Comparison of ENCODE assay signal across 27 cellular contexts in the genomic region with DNA sequence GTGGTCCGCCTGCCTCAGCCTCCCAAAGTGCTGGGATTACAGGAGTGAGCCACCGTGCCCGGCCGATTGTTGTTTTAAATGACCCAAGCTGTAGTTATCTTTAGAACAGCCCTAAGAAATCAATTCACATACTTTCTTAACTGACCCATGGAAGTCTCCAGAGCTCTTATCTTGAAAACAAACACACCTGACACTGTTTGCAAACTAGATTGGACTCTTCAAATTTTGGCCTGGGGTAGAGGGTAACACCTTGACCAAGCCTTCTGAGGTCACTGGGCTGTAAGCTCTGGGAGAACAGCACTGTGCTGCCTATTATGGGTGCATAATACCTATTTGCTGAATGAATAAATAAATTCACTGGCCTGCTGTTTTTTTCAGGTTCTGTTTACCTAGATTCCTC.
"Had no signal": no experiment of that assay in that cellular context is flagged by ENCODE, and none has a peak within 500 bp of the region (broad histone marks: within the 10 kb centered on the region; RNA-seq: fewer than 3 reads in every experiment).

No MANE protein-coding gene starts in this region.

- H3K4me3 Mint-ChIP-seq: memory B cell; naive thymus-derived CD8-positive, alpha-beta T cell; nephron progenitor cell; neural progenitor cell; stimulated activated effector memory CD8-positive, alpha-beta T cell treated with anti-CD3 and anti-CD28 coated beads, Interleukin-12 subunit alpha, Interleukin-12 subunit beta, amount 100 ng/mL, for 72 hours; stimulated activated naive CD8-positive, alpha-beta T cell treated with anti-CD3 and anti-CD28 coated beads, Interleukin-15, Interleukin-2, amounts not matched to agents 100 ng/mL and 50 ng/mL, for 24 hours had no signal

- ATAC-seq: left cardiac atrium; naive thymus-derived CD8-positive, alpha-beta T cell; right cardiac atrium; stimulated activated effector memory CD8-positive, alpha-beta T cell treated with anti-CD3 and anti-CD28 coated beads, Interleukin-12 subunit alpha, Interleukin-12 subunit beta, amount 100 ng/mL, for 72 hours had no signal

- H3K27me3 Mint-ChIP-seq: memory B cell; naive thymus-derived CD8-positive, alpha-beta T cell; progenitor cell of endocrine pancreas; stimulated activated naive CD8-positive, alpha-beta T cell treated with anti-CD3 and anti-CD28 coated beads, Interleukin-15, Interleukin-2, amounts not matched to agents 100 ng/mL and 50 ng/mL, for 24 hours had no signal

- H3K36me3 ChIP-seq: neural progenitor cell, neutrophil, spleen, suprapubic skin, thoracic aorta, tibial artery, vagina had no signal

- H3K9me3 ChIP-seq: left ventricle myocardium inferior, neutrophil, sigmoid colon, spleen, suprapubic skin, thoracic aorta, tibial artery, vagina had no signal

- H3K4me1 Mint-ChIP-seq: memory B cell; naive thymus-derived CD8-positive, alpha-beta T cell had no signal

- H3K27ac ChIP-seq: left ventricle myocardium inferior, neural progenitor cell, neutrophil, sigmoid colon, spleen, suprapubic skin, thoracic aorta, tibial artery, vagina had no signal

- H3K4me1 ChIP-seq: neural progenitor cell, spleen, suprapubic skin, vagina had no signal

- H3K36me3 Mint-ChIP-seq: stimulated activated effector memory CD8-positive, alpha-beta T cell treated with anti-CD3 and anti-CD28 coated beads, Interleukin-12 subunit alpha, Interleukin-12 subunit beta, amount 100 ng/mL, for 72 hours had no signal

- DNase-seq: head of caudate nucleus; hippocampal formation; kidney glomerular epithelial cell; left cardiac atrium; left ventricle myocardium inferior; midbrain; naive thymus-derived CD8-positive, alpha-beta T cell; nephron progenitor cell; occipital lobe; retina; right cardiac atrium; sigmoid colon; small intestine; spleen; stimulated activated CD4-positive, alpha-beta T cell treated with anti-CD3 and anti-CD28 coated beads, Interleukin-4, amount 100 ng/mL, for 24 hours; stimulated activated naive CD4-positive, alpha-beta T cell; tibial artery; trophoblast cell had no signal

- H3K9me3 Mint-ChIP-seq: memory B cell; stimulated activated effector memory CD8-positive, alpha-beta T cell treated with anti-CD3 and anti-CD28 coated beads, Interleukin-12 subunit alpha, Interleukin-12 subunit beta, amount 100 ng/mL, for 72 hours; stimulated activated naive CD8-positive, alpha-beta T cell treated with anti-CD3 and anti-CD28 coated beads, Interleukin-15, Interleukin-2, amounts not matched to agents 100 ng/mL and 50 ng/mL, for 24 hours had no signal

- H3K9ac ChIP-seq: neural progenitor cell had no signal

- H3K27ac Mint-ChIP-seq: memory B cell; naive thymus-derived CD8-positive, alpha-beta T cell; neural progenitor cell; stimulated activated effector memory CD8-positive, alpha-beta T cell treated with anti-CD3 and anti-CD28 coated beads, Interleukin-12 subunit alpha, Interleukin-12 subunit beta, amount 100 ng/mL, for 72 hours; stimulated activated naive CD8-positive, alpha-beta T cell treated with anti-CD3 and anti-CD28 coated beads, Interleukin-15, Interleukin-2, amounts not matched to agents 100 ng/mL and 50 ng/mL, for 24 hours had no signal

- H3K27me3 ChIP-seq: neural progenitor cell, neutrophil, sigmoid colon, spleen, suprapubic skin, tibial artery, vagina had no signal

- H3K4me3 ChIP-seq: left ventricle myocardium inferior, neural progenitor cell, sigmoid colon, spleen, suprapubic skin, thoracic aorta, tibial artery, vagina had no signal
